ENCODE assay signal across 26 cellular contexts in the genomic region with DNA sequence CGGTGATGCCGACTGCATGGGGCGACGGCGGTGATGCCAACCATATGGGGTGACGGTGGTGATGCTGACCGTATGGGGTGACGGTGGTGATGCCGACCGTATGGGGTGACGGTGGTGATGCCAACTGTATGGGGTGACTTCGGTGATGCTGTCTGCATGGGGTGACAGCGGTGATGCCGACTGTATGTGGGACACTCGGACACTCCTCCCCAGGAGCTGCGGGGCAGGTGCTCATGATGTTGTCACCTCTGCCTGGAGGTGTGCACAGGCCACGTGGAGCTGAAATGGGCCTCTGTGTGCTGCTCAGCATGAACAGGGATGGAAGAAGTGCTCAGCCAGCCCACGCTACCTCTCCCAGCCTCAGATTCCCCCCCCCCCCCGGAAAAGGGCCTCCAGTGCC.
"Had no signal": no experiment of that assay in that cellular context is flagged by ENCODE, and none has a peak within 500 bp of the region (broad histone marks: within the 10 kb centered on the region; RNA-seq: fewer than 3 reads in every experiment).

No MANE protein-coding gene starts in this region.

- H3K4me1 ChIP-seq: colonic mucosa, esophagus squamous epithelium, left lung, lower lobe of right lung had no signal

- H3K27me3 ChIP-seq: colonic mucosa had no signal

- DNase-seq: colonic mucosa; cortex of kidney; effector CD8-positive, alpha-beta T cell; effector memory CD8-positive, alpha-beta T cell; endodermal cell; erythroblast; esophagus squamous epithelium; foreskin fibroblast; foreskin melanocyte; heart left ventricle; hypothalamus; immature natural killer cell; islet precursor cell; kidney; kidney glomerular epithelial cell; left ventricle myocardium superior; lower lobe of right lung; mesenchymal stem cell; mucosa of descending colon; naive B cell had no signal

- H3K79me2 ChIP-seq: hepatocyte had no signal

- H3K4me2 ChIP-seq: hepatocyte had no signal

- H3K27ac ChIP-seq: colonic mucosa, epithelial cell of prostate, esophagus squamous epithelium, gastroesophageal sphincter, heart left ventricle, hepatocyte, left lung, lower lobe of right lung had no signal

- H3K9me3 ChIP-seq: colonic mucosa, esophagus squamous epithelium, gastroesophageal sphincter, heart left ventricle, left lung, lower lobe of right lung, mucosa of descending colon had no signal

- H3K36me3 ChIP-seq: colonic mucosa, esophagus squamous epithelium, gastroesophageal sphincter, heart left ventricle, left lung, lower lobe of right lung had no signal

- FAIRE-seq: endometrium, kidney had no signal

- H2AFZ ChIP-seq: hepatocyte had no signal

- H3K4me3 ChIP-seq: colonic mucosa, esophagus squamous epithelium, gastroesophageal sphincter, heart left ventricle, hepatocyte, left lung, lower lobe of right lung, mucosa of descending colon had no signal

- ATAC-seq: effector memory CD8-positive, alpha-beta T cell; esophagus mucosa; gastroesophageal sphincter; heart left ventricle; left lung; left ventricle myocardium superior; lower lobe of right lung; mucosa of descending colon had no signal
